Comparison of ENCODE assay signal across 11 cellular contexts in genomic region chr22:29751669-29752068, GRCh38. TPM values are rescaled to one million over a fixed set of nuclear protein-coding genes. Genes with fewer than 3 reads are reported as not detected.
DNase-seq lines count a peak whose midpoint lies in the region; ATAC-seq and TF ChIP-seq lines count a peak whose summit lies in the region.
"Had no signal": no experiment of that assay in that cellular context is flagged by ENCODE, and none has a peak within 500 bp of the region (broad histone marks: within the 10 kb centered on the region; RNA-seq: fewer than 3 reads in every experiment).

No MANE protein-coding gene starts in this region.

- H3K36me3 Mint-ChIP-seq in activated naive CD4-positive, alpha-beta T cell treated with anti-CD3 and anti-CD28 coated beads, Interleukin-2, amount 10 ng/mL, durations not matched to agents 7 days and 5 days = peaks cover 7% of the 10 kb centered on the region
- H3K36me3 Mint-ChIP-seq in activated T-helper 2 cell treated with anti-CD3 and anti-CD28 coated beads, Interferon-gamma antibody, Interleukin-2, Interleukin-4, amounts not matched to agents 10 μg/mL and 5 μg/mL and 100 μg/mL, durations not matched to agents 14 hours and 24 hours and 36 hours (ENCODE audit: low read depth) = peaks cover 20% of the 10 kb centered on the region
- H3K36me3 Mint-ChIP-seq in neural crest cell (ENCODE audit: low read depth) = no peaks in the 10 kb centered on the region

- no peaks in the 10 kb centered on the region for H3K4me1 ChIP-seq in HEK293 (ENCODE audit: control insufficient read depth, insufficient read depth, low read length)
- H3K4me1 ChIP-seq: BE2C had no signal

- no peaks in the 10 kb centered on the region for H3K9me3 ChIP-seq in HEK293 (ENCODE audit: control insufficient read depth, insufficient read depth, low read depth, low read length)
- H3K9me3 ChIP-seq: BE2C had no signal

- H3K27ac Mint-ChIP-seq in activated naive CD4-positive, alpha-beta T cell treated with anti-CD3 and anti-CD28 coated beads, Interleukin-2, amount 10 ng/mL, durations not matched to agents 7 days and 5 days = peak overlapping the region; percentile 88
- H3K27ac Mint-ChIP-seq in activated T-helper 2 cell treated with anti-CD3 and anti-CD28 coated beads, Interferon-gamma antibody, Interleukin-2, Interleukin-4, amounts not matched to agents 10 μg/mL and 5 μg/mL and 100 μg/mL, durations not matched to agents 14 hours and 24 hours and 36 hours = peak overlapping the region; percentile 46
- peak overlapping the region; percentile 19 for H3K27ac Mint-ChIP-seq in neural crest cell (ENCODE audit: unreplicated experiment)
- H3K27ac Mint-ChIP-seq: HFFc6 had no signal

- ATAC-seq in GM21717 (IDR thresholded peaks at IDR 0.05; ENCODE audit: unreplicated experiment) = no peak

- no peak overlapping the region for H3K27ac ChIP-seq in HEK293 (ENCODE audit: extremely low read depth, low read depth, low read length)

- CTCF ChIA-PET in activated naive CD4-positive, alpha-beta T cell treated with anti-CD3 and anti-CD28 coated beads, Interleukin-2, amount 10 ng/mL, durations not matched to agents 7 days and 5 days (lab: Charles Lee) = interaction anchor here (1.2 kb wide), 1 partner anchor 10 kb away, joined by 3 read pairs; no protein-coding TSS in a partner anchor
- CTCF ChIA-PET in HEK293 (lab: Yijun Ruan, JAX) = interaction anchor here (0.6 to 1.0 kb wide), 2 partner anchors 62 to 280 kb away, joined by 4 read pairs; no protein-coding TSS in a partner anchor

- no peak for DNase-seq in activated naive CD4-positive, alpha-beta T cell treated with anti-CD3 and anti-CD28 coated beads, Interleukin-2, amount 10 ng/mL, durations not matched to agents 7 days and 5 days
- DNase-seq in activated naive CD4-positive, alpha-beta T cell treated with Interleukin-2 at 50 U/mL for 16 hours = no peak
- no peak for DNase-seq in activated T-helper 2 cell treated with anti-CD3 and anti-CD28 coated beads, Interferon-gamma antibody, Interleukin-2, Interleukin-4, amounts not matched to agents 10 μg/mL and 5 μg/mL and 100 μg/mL, durations not matched to agents 14 hours and 24 hours and 36 hours (ENCODE audit: low spot score)
- DNase-seq in neural crest cell (ENCODE audit: low read depth, low spot score) (no peak), GM19240 (ENCODE audit: insufficient read length, low spot score) (no peak)
- DNase-seq: BE2C, HFFc6, NCI-H1105 treated with DMSO at 0.1 percent for 48 hours, NCI-H187 had no signal

- H3K4me3 Mint-ChIP-seq in activated naive CD4-positive, alpha-beta T cell treated with anti-CD3 and anti-CD28 coated beads, Interleukin-2, amount 10 ng/mL, durations not matched to agents 7 days and 5 days = no peak overlapping the region
- H3K4me3 Mint-ChIP-seq in activated T-helper 2 cell treated with anti-CD3 and anti-CD28 coated beads, Interferon-gamma antibody, Interleukin-2, Interleukin-4, amounts not matched to agents 10 μg/mL and 5 μg/mL and 100 μg/mL, durations not matched to agents 14 hours and 24 hours and 36 hours (ENCODE audit: low read depth) = no peak overlapping the region
- no peak overlapping the region for H3K4me3 Mint-ChIP-seq in neural crest cell
- H3K4me3 Mint-ChIP-seq: HFFc6 had no signal

- TF ChIP-seq CTCF in HEK293 (tag by site-specific recombination; IDR thresholded peaks at IDR 0.05) (no peak), neural crest cell (conservative IDR thresholded peaks at IDR 0.05) (no peak)

- no peaks in the 10 kb centered on the region for H3K9me3 Mint-ChIP-seq in activated naive CD4-positive, alpha-beta T cell treated with anti-CD3 and anti-CD28 coated beads, Interleukin-2, amount 10 ng/mL, durations not matched to agents 7 days and 5 days
- no peaks in the 10 kb centered on the region for H3K9me3 Mint-ChIP-seq in activated T-helper 2 cell treated with anti-CD3 and anti-CD28 coated beads, Interferon-gamma antibody, Interleukin-2, Interleukin-4, amounts not matched to agents 10 μg/mL and 5 μg/mL and 100 μg/mL, durations not matched to agents 14 hours and 24 hours and 36 hours
- H3K9me3 Mint-ChIP-seq in neural crest cell = no peaks in the 10 kb centered on the region
- H3K9me3 Mint-ChIP-seq: HFFc6 had no signal

- H3K4me3 ChIP-seq in HEK293 (ENCODE audit: low read depth, low read length) = no peak overlapping the region

- intact Hi-C loops in activated T-helper 2 cell treated with anti-CD3 and anti-CD28 coated beads, Interferon-gamma antibody, Interleukin-2, Interleukin-4, amounts not matched to agents 10 μg/mL and 5 μg/mL and 100 μg/mL, durations not matched to agents 14 hours and 24 hours and 36 hours (cut with micrococcal nuclease) = loop anchor here (5.0 kb wide), 1 partner anchor 49 kb away; no protein-coding TSS in a partner anchor

- POLR2A ChIA-PET in HEK293 (lab: Yijun Ruan, JAX) = interaction anchor here (1.4 kb wide), 1 partner anchor 15 kb away, joined by 4 read pairs; the partner anchor contains the start of genes UQCR10 and ZMAT5

- H3K36me3 ChIP-seq in HEK293 (ENCODE audit: control insufficient read depth in 2 of 2, insufficient read depth in 1 of 2, low read length in 2 of 2) = peaks cover 0 to 18% of the 10 kb centered on the region in 2 experiments; a peak in 2 of 3 replicates
- H3K36me3 ChIP-seq: BE2C had no signal

- H3K4me1 Mint-ChIP-seq in activated naive CD4-positive, alpha-beta T cell treated with anti-CD3 and anti-CD28 coated beads, Interleukin-2, amount 10 ng/mL, durations not matched to agents 7 days and 5 days = peaks cover 21% of the 10 kb centered on the region
- H3K4me1 Mint-ChIP-seq in activated T-helper 2 cell treated with anti-CD3 and anti-CD28 coated beads, Interferon-gamma antibody, Interleukin-2, Interleukin-4, amounts not matched to agents 10 μg/mL and 5 μg/mL and 100 μg/mL, durations not matched to agents 14 hours and 24 hours and 36 hours (ENCODE audit: low read depth) = peaks cover 14% of the 10 kb centered on the region
- no peaks in the 10 kb centered on the region for H3K4me1 Mint-ChIP-seq in neural crest cell

- no peaks in the 10 kb centered on the region for H3K27me3 Mint-ChIP-seq in activated naive CD4-positive, alpha-beta T cell treated with anti-CD3 and anti-CD28 coated beads, Interleukin-2, amount 10 ng/mL, durations not matched to agents 7 days and 5 days
- no peaks in the 10 kb centered on the region for H3K27me3 Mint-ChIP-seq in activated T-helper 2 cell treated with anti-CD3 and anti-CD28 coated beads, Interferon-gamma antibody, Interleukin-2, Interleukin-4, amounts not matched to agents 10 μg/mL and 5 μg/mL and 100 μg/mL, durations not matched to agents 14 hours and 24 hours and 36 hours (ENCODE audit: low read depth)
- no peaks in the 10 kb centered on the region for H3K27me3 Mint-ChIP-seq in neural crest cell (ENCODE audit: low read depth)

TF ChIP-seq in HEK293, 187 proteins besides CTCF, POLR2A, EP300 and RAD21:
- TF ChIP-seq TRIM28 (IDR thresholded peaks at IDR 0.05; ENCODE audit: borderline replicate concordance, low read length) (no peak), ZNF121 (tag by site-specific recombination; IDR thresholded peaks at IDR 0.05) (peak; percentile 67)

RNA-seq across cellular contexts. Expression of gene ZMAT5, which starts 15.1 kb away (rescaled TPM):
- 26.0 and 26.9 TPM in 2 replicates for total RNA-seq in activated T-helper 2 cell treated with anti-CD3 and anti-CD28 coated beads, Interferon-gamma antibody, Interleukin-2, Interleukin-4, amounts not matched to agents 10 μg/mL and 5 μg/mL and 100 μg/mL, durations not matched to agents 14 hours and 24 hours and 36 hours
- 25.3 and 26.2 TPM in 2 replicates for total RNA-seq in neural crest cell

RNA-seq across cellular contexts. Expression of gene UQCR10, which starts 15.5 kb away (rescaled TPM):
- total RNA-seq in activated T-helper 2 cell treated with anti-CD3 and anti-CD28 coated beads, Interferon-gamma antibody, Interleukin-2, Interleukin-4, amounts not matched to agents 10 μg/mL and 5 μg/mL and 100 μg/mL, durations not matched to agents 14 hours and 24 hours and 36 hours = 87.7 and 92.4 TPM in 2 replicates
- 116 and 120 TPM in 2 replicates for total RNA-seq in neural crest cell

RNA-seq across cellular contexts. Expression of gene CABP7, which starts 31.9 kb away (rescaled TPM):
- 0.05 TPM in 1 of 2 replicates, not detected in the other for total RNA-seq in activated T-helper 2 cell treated with anti-CD3 and anti-CD28 coated beads, Interferon-gamma antibody, Interleukin-2, Interleukin-4, amounts not matched to agents 10 μg/mL and 5 μg/mL and 100 μg/mL, durations not matched to agents 14 hours and 24 hours and 36 hours
- total RNA-seq in neural crest cell = not detected in 2 replicates
- total RNA-seq: HFFc6 had no signal

Comparison
In these comparisons a context has a peak if more than half of its experiments do, and no peak if none do; other contexts are left out.
1. H3K27ac Mint-ChIP-seq: peak in every context shown above with its lines; median percentile 88 in activated naive CD4-positive, alpha-beta T cell treated with anti-CD3 and anti-CD28 coated beads, Interleukin-2, amount 10 ng/mL, durations not matched to agents 7 days and 5 days; 46 in activated T-helper 2 cell treated with anti-CD3 and anti-CD28 coated beads, Interferon-gamma antibody, Interleukin-2, Interleukin-4, amounts not matched to agents 10 μg/mL and 5 μg/mL and 100 μg/mL, durations not matched to agents 14 hours and 24 hours and 36 hours; 19 in neural crest cell.